1 cellular context compared by ENCODE assay signal in genomic region chr2:19425419-19425818, GRCh38.
TF ChIP-seq lines count a peak whose summit lies in the region.

No MANE protein-coding gene starts in this region.

TF ChIP-seq in H1, 55 proteins besides CTCF, POLR2A, EP300 and RAD21:
- TF ChIP-seq CEBPB (IDR thresholded peaks at IDR 0.05; ENCODE audit: low read depth, low read length) = peak; percentile 62; the same call in 1 of the 2 replicates
- no peak for TF ChIP-seq KDM5A (IDR thresholded peaks at IDR 0.05; ENCODE audit: low read length)
